1 cellular context compared by ENCODE assay signal in genomic region chr2:168584934-168585333, GRCh38.
TF ChIP-seq lines count a peak whose summit lies in the region.

No MANE protein-coding gene starts in this region.

TF ChIP-seq in GM23338, 12 proteins besides CTCF, POLR2A, EP300 and RAD21 (continued from another document):
- TF ChIP-seq ZNF331 (CRISPR knock-in tag; IDR thresholded peaks at IDR 0.05; ENCODE audit: low read depth), result no peak
- no peak for TF ChIP-seq EZH2 (IDR thresholded peaks at IDR 0.05; ENCODE audit: low read depth, unreplicated experiment)
- TF ChIP-seq JUNB (IDR thresholded peaks at IDR 0.05; ENCODE audit: unreplicated experiment), result no peak
- TF ChIP-seq, protein P1, sequence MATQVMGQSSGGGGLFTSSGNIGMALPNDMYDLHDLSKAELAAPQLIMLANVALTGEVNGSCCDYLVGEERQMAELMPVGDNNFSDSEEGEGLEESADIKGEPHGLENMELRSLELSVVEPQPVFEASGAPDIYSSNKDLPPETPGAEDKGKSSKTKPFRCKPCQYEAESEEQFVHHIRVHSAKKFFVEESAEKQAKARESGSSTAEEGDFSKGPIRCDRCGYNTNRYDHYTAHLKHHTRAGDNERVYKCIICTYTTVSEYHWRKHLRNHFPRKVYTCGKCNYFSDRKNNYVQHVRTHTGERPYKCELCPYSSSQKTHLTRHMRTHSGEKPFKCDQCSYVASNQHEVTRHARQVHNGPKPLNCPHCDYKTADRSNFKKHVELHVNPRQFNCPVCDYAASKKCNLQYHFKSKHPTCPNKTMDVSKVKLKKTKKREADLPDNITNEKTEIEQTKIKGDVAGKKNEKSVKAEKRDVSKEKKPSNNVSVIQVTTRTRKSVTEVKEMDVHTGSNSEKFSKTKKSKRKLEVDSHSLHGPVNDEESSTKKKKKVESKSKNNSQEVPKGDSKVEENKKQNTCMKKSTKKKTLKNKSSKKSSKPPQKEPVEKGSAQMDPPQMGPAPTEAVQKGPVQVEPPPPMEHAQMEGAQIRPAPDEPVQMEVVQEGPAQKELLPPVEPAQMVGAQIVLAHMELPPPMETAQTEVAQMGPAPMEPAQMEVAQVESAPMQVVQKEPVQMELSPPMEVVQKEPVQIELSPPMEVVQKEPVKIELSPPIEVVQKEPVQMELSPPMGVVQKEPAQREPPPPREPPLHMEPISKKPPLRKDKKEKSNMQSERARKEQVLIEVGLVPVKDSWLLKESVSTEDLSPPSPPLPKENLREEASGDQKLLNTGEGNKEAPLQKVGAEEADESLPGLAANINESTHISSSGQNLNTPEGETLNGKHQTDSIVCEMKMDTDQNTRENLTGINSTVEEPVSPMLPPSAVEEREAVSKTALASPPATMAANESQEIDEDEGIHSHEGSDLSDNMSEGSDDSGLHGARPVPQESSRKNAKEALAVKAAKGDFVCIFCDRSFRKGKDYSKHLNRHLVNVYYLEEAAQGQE (IDR thresholded peaks at IDR 0.05; ENCODE audit: unreplicated experiment), result no peak
- no peak for TF ChIP-seq CREB1 (CRISPR knock-in tag; IDR thresholded peaks at IDR 0.05; ENCODE audit: low read depth)
- no peak for TF ChIP-seq EZH2phosphoT487 (IDR thresholded peaks at IDR 0.05; ENCODE audit: unreplicated experiment)
- no peak for TF ChIP-seq NANOG (IDR thresholded peaks at IDR 0.05; ENCODE audit: borderline replicate concordance)
- no peak for TF ChIP-seq STAT1 (IDR thresholded peaks at IDR 0.05; ENCODE audit: unreplicated experiment)
- no peak for TF ChIP-seq POLR2AphosphoS5 (IDR thresholded peaks at IDR 0.05; ENCODE audit: low read depth)
- TF ChIP-seq ETS1 (IDR thresholded peaks at IDR 0.05), result no peak
- TF ChIP-seq ZNF114 (CRISPR knock-in tag; IDR thresholded peaks at IDR 0.05), result no peak
TF ChIP-seq in GM23338: peak in this region for 0.
